Comparison of ENCODE assay signal across 9 cellular contexts in genomic region chr17:72515291-72516065, GRCh38.
DNase-seq lines count a peak whose midpoint lies in the region; ATAC-seq, FAIRE-seq and TF ChIP-seq lines count a peak whose summit lies in the region.
"Had no signal": no experiment of that assay in that cellular context is flagged by ENCODE, and none has a peak within 500 bp of the region (broad histone marks: within the 10 kb centered on the region; RNA-seq: fewer than 3 reads in every experiment).

No MANE protein-coding gene starts in this region.

- TF ChIP-seq CTCF in AG04450 (IDR thresholded peaks at IDR 0.05; ENCODE audit: low read depth, low read length) (no peak), RWPE1 (conservative IDR thresholded peaks at IDR 0.05; ENCODE audit: low read depth) (no peak), A673 (conservative IDR thresholded peaks at IDR 0.05; ENCODE audit: low read depth, low read length) (no peak)

- H3K36me3 ChIP-seq in A673 (ENCODE audit: insufficient read depth, low read length, poor library complexity, severe bottlenecking): no peaks in the 10 kb centered on the region

- H3K27me3 ChIP-seq in AG04450 (ENCODE audit: control insufficient read depth, insufficient read depth, low read length) (no peaks in the 10 kb centered on the region), A673 (replicated peaks; ENCODE audit: insufficient read depth, low read depth, low read length, poor library complexity) (no peaks in the 10 kb centered on the region)

- H3K9me3 ChIP-seq in AG04450 (ENCODE audit: control insufficient read depth, insufficient read depth, low read length) (no peaks in the 10 kb centered on the region; the same call in 1 of the 2 replicates), A673 (ENCODE audit: low read depth, low read length, poor library complexity, severe bottlenecking) (no peaks in the 10 kb centered on the region)

- H3K27ac ChIP-seq in AG04450 (ENCODE audit: low read depth, low read length): peak overlapping the region; percentile 75
- H3K27ac ChIP-seq in RWPE1: peak overlapping the region; percentile 28
- no peak overlapping the region for H3K27ac ChIP-seq in A673 (ENCODE audit: low read depth, low read length, poor library complexity, severe bottlenecking)

- H3K4me3 ChIP-seq in AG04450 (ENCODE audit: low read depth, low read length): peak overlapping the region; percentile 50
- H3K4me3 ChIP-seq in A673 (ENCODE audit: low read depth, low read length, poor library complexity, severe bottlenecking): no peak overlapping the region

- no TSS peak for BruUV-seq in A673 (replicated peaks; lab: Mats Ljungman, UMichigan)

- DNase-seq in AG04450 (ENCODE audit: low read depth, low spot score) (no peak), H54 (ENCODE audit: insufficient read length, low spot score) (peak; percentile 51), RWPE1 (ENCODE audit: low spot score) (no peak), iPS-NIHi11 (ENCODE audit: low spot score) (peak; percentile 45), NCI-H510A (lab: John Stamatoyannopoulos, UW) (no peak), A673 (ENCODE audit: low spot score) (no peak), NOMO-1 treated with dmso at 0.1 percent for 144 hours (lab: John Stamatoyannopoulos, UW; ENCODE audit: unreplicated experiment) (no peak)
- DNase-seq: stimulated activated CD4-positive, alpha-beta T cell treated with anti-CD3 and anti-CD28 coated beads, Interleukin-4, amount 100 ng/mL, for 24 hours had no signal

- CTCF ChIA-PET in AG04450 (lab: Charles Lee): interaction anchor here (1.4 kb wide), 1 partner anchor 25 kb away, joined by 5 read pairs; no protein-coding TSS in a partner anchor
- CTCF ChIA-PET in RWPE1 (lab: Yijun Ruan, JAX): interaction anchor here (0.6 kb wide), 1 partner anchor 210 kb away, joined by 3 read pairs; no protein-coding TSS in a partner anchor
- CTCF ChIA-PET in A673 (lab: Charles Lee): interaction anchor here (0.7 kb wide), 1 partner anchor 1042 kb away, joined by 3 read pairs; no protein-coding TSS in a partner anchor

- TF ChIP-seq POLR2A in H54 (IDR thresholded peaks at IDR 0.05; ENCODE audit: low read depth, low read length): no peak

- H3K4me1 ChIP-seq in A673 (ENCODE audit: insufficient read depth, low read length, poor library complexity, severe bottlenecking): peaks cover 2% of the 10 kb centered on the region

- no peak for ATAC-seq in HG03378 (IDR thresholded peaks at IDR 0.05; ENCODE audit: unreplicated experiment)

- no peak for FAIRE-seq in H54 (lab: Jason Lieb, UNC)

- intact Hi-C loops in A673 (cut with micrococcal nuclease; ENCODE audit: unreplicated experiment): loop anchor here (5.0 kb wide), 1 partner anchor 88 kb away; no protein-coding TSS in a partner anchor

- POLR2A ChIA-PET in AG04450 (lab: Yijun Ruan, JAX) (interaction anchor here (0.6 to 1.3 kb wide), 2 partner anchors 337 to 395 kb away, joined by 7 to 10 read pairs; partner anchors contain the start of gene SOX9), RWPE1 (lab: Yijun Ruan, JAX; ENCODE audit: low non-redundant PET) (no interaction called here), A673 (lab: Charles Lee; ENCODE audit: low non-redundant PET) (no interaction called here)

Comparison
In these comparisons a context has a peak if more than half of its experiments do, and no peak if none do; other contexts are left out.
1. DNase-seq: peak in H54 (single experiment) and iPS-NIHi11 (single experiment); none in AG04450 (single experiment), RWPE1 (single experiment), NCI-H510A (single experiment), A673 (single experiment) and NOMO-1 treated with dmso at 0.1 percent for 144 hours (single experiment).